29 cellular contexts compared by ENCODE assay signal in the genomic region with DNA sequence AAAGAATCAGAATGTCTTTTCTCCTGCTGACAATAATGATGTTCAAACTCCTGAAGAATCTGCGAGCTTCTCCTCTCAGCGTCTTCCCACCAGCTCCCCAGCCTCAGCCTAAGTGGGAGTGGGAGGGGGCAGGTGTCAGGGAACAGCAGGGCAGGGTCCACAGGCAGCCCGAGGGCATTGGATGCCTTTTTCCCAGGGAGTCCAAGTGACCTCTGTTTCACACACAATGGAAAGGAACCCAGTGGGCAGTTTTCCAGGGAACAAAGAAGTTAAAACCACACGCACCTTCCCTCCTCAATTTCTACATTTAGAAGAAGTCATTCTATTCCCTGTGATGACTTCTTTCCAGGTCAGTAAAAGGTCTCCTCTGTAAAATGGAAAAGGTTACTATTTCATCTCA.
"Had no signal": no experiment of that assay in that cellular context is flagged by ENCODE, and none has a peak within 500 bp of the region (broad histone marks: within the 10 kb centered on the region; RNA-seq: fewer than 3 reads in every experiment).

No MANE protein-coding gene starts in this region.

- DNase-seq: heart left ventricle; hypothalamus; immature natural killer cell; kidney; left colon; left ventricle myocardium inferior; mesendoderm; naive B cell; natural killer cell; ovary; right lobe of liver; stimulated activated CD4-positive, alpha-beta T cell treated with anti-CD3 and anti-CD28 coated beads, Interleukin-12 subunit alpha, Interleukin-12 subunit beta, amount 100 ng/mL, for 4 hours; stimulated activated CD4-positive, alpha-beta T cell treated with anti-CD3 and anti-CD28 coated beads, Interleukin-15, amount 100 ng/mL, for 24 hours; stimulated activated CD4-positive, alpha-beta T cell treated with anti-CD3 and anti-CD28 coated beads, Interleukin-2, amount 100 ng/mL, for 24 hours; stimulated activated CD4-positive, alpha-beta T cell treated with anti-CD3 and anti-CD28 coated beads, Interleukin-4, amount 100 ng/mL, for 1 hour; stimulated activated naive B cell treated with anti-CD40 and anti-IgM and Interleukin-4, amounts not matched to agents 10 μg/mL and 1 μg/mL and 100 μg/mL, for 72 hours; stimulated activated naive CD8-positive, alpha-beta T cell treated with anti-CD3 and anti-CD28 coated beads, Interleukin-15, Interleukin-2, amounts not matched to agents 100 U/mL and 50 U/mL, for 24 hours; stomach; tibial artery; trophoblast cell; upper lobe of right lung had no signal

- H3K27ac Mint-ChIP-seq: immature natural killer cell; mesothelial cell of epicardium; naive B cell; natural killer cell; progenitor cell of endocrine pancreas; stimulated activated naive B cell treated with anti-CD40 and anti-IgM and Interleukin-4, amounts not matched to agents 10 μg/mL and 1 μg/mL and 100 μg/mL, for 72 hours had no signal

- H3K4me3 Mint-ChIP-seq: immature natural killer cell; mesothelial cell of epicardium; naive B cell; natural killer cell; neural crest cell; stimulated activated naive B cell treated with anti-CD40 and anti-IgM and Interleukin-4, amounts not matched to agents 10 μg/mL and 1 μg/mL and 100 μg/mL, for 72 hours had no signal

- H3K9me3 Mint-ChIP-seq: mesothelial cell of epicardium, neural crest cell had no signal

- H3K27ac ChIP-seq: heart left ventricle, left ventricle myocardium inferior, neutrophil, ovary, right atrium auricular region, right lobe of liver, stomach, suprapubic skin, thoracic aorta, tibial artery, upper lobe of right lung had no signal

- H3K4me1 ChIP-seq: heart left ventricle, left ventricle myocardium inferior, right atrium auricular region, right lobe of liver, stomach, suprapubic skin, tibial artery, upper lobe of right lung had no signal

- H3K4me1 Mint-ChIP-seq: immature natural killer cell; natural killer cell; stimulated activated naive B cell treated with anti-CD40 and anti-IgM and Interleukin-4, amounts not matched to agents 10 μg/mL and 1 μg/mL and 100 μg/mL, for 72 hours had no signal

- ATAC-seq: heart left ventricle; left colon; natural killer cell; right lobe of liver; stimulated activated naive B cell treated with anti-CD40 and anti-IgM and Interleukin-4, amounts not matched to agents 10 μg/mL and 1 μg/mL and 100 μg/mL, for 72 hours; stimulated activated naive CD8-positive, alpha-beta T cell treated with anti-CD3 and anti-CD28 coated beads, Interleukin-15, Interleukin-2, amounts not matched to agents 100 U/mL and 50 U/mL, for 24 hours; upper lobe of right lung had no signal

- H3K4me3 ChIP-seq: heart left ventricle, left ventricle myocardium inferior, lung, ovary, right atrium auricular region, right lobe of liver, stomach, suprapubic skin, thoracic aorta, tibial artery, upper lobe of right lung had no signal

- H3K27me3 ChIP-seq: heart left ventricle, neutrophil, ovary, right atrium auricular region, right lobe of liver, stomach, suprapubic skin, tibial artery, upper lobe of right lung had no signal

- H3K36me3 ChIP-seq: heart left ventricle, left ventricle myocardium inferior, neutrophil, ovary, right atrium auricular region, right lobe of liver, stomach, suprapubic skin, thoracic aorta, tibial artery, upper lobe of right lung had no signal

- H3K27me3 Mint-ChIP-seq: progenitor cell of endocrine pancreas; stimulated activated naive B cell treated with anti-CD40 and anti-IgM and Interleukin-4, amounts not matched to agents 10 μg/mL and 1 μg/mL and 100 μg/mL, for 72 hours had no signal

- H3K9me3 ChIP-seq: neutrophil, ovary, right lobe of liver, stomach, suprapubic skin, thoracic aorta, tibial artery, upper lobe of right lung had no signal

- H3K36me3 Mint-ChIP-seq: immature natural killer cell; mesothelial cell of epicardium; naive B cell; natural killer cell; stimulated activated naive B cell treated with anti-CD40 and anti-IgM and Interleukin-4, amounts not matched to agents 10 μg/mL and 1 μg/mL and 100 μg/mL, for 72 hours had no signal
